Comparison of ENCODE assay signal across 1 cellular context in genomic region chr10:11626071-11626470, GRCh38.
TF ChIP-seq lines count a peak whose summit lies in the region.

No MANE protein-coding gene starts in this region.

TF ChIP-seq in H1, 55 proteins besides CTCF, POLR2A, EP300 and RAD21:
- TF ChIP-seq KDM1A (IDR thresholded peaks at IDR 0.05; ENCODE audit: borderline replicate concordance, low read length) (no peak), PHF8 (conservative IDR thresholded peaks at IDR 0.05; ENCODE audit: low read depth, low read length) (no peak), CBX5 (IDR thresholded peaks at IDR 0.05; ENCODE audit: low read depth, low read length) (no peak), YY1 (IDR thresholded peaks at IDR 0.05; ENCODE audit: low read depth, low read length) (no peak), TEAD4 (IDR thresholded peaks at IDR 0.05; ENCODE audit: low read depth, low read length) (no peak), TAF1 (IDR thresholded peaks at IDR 0.05; ENCODE audit: low read depth, low read length) (no peak), SP2 (IDR thresholded peaks at IDR 0.05; ENCODE audit: low read length) (no peak)
TF ChIP-seq in H1: peak in this region for 0.
